ENCODE assay signal across 14 cellular contexts in the genomic region with DNA sequence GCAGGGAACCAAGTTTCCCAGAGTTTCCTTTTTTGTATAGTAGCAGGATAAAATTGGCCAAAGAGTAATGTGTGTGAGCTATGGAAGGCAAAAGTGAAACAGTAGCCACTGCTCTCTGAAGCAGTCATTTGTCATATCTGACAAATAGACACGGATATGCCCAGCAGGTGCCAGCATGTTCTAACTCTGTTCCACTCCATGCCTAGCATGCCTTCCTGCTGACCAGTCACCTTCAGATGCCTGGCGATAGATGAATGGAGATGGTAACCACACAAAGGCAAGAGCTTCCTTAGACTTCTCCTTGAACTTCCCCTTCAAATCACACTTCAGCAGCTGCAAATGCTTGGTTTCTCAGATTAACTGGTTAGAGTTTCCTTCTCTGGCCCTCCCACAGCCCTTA.
A peak's percentile ranks its signal among the peaks of the same experiment; 100 is the strongest.
DNase-seq lines count a peak whose midpoint lies in the region; ATAC-seq, FAIRE-seq and TF ChIP-seq lines count a peak whose summit lies in the region.
"Had no signal": no experiment of that assay in that cellular context is flagged by ENCODE, and none has a peak within 500 bp of the region (broad histone marks: within the 10 kb centered on the region; RNA-seq: fewer than 3 reads in every experiment).

No MANE protein-coding gene starts in this region.

- no peak for TF ChIP-seq CTCF in RWPE1 (conservative IDR thresholded peaks at IDR 0.05; ENCODE audit: low read depth)

- no peaks in the 10 kb centered on the region for H3K9me3 Mint-ChIP-seq in activated naive CD4-positive, alpha-beta T cell treated with anti-CD3 and anti-CD28 coated beads, Interleukin-2, amount 50 U/mL, for 24 hours
- no peaks in the 10 kb centered on the region for H3K9me3 Mint-ChIP-seq in activated naive CD4-positive, alpha-beta T cell treated with anti-CD3 and anti-CD28 coated beads, Interleukin-2, amount 10 ng/mL, durations not matched to agents 7 days and 5 days

- H3K27me3 Mint-ChIP-seq in activated naive CD4-positive, alpha-beta T cell treated with anti-CD3 and anti-CD28 coated beads, Interleukin-2, amount 50 U/mL, for 24 hours, result no peaks in the 10 kb centered on the region
- H3K27me3 Mint-ChIP-seq in activated naive CD4-positive, alpha-beta T cell treated with anti-CD3 and anti-CD28 coated beads, Interleukin-2, amount 10 ng/mL, durations not matched to agents 7 days and 5 days, result no peaks in the 10 kb centered on the region

- peak; percentile 95 for ATAC-seq in esophagus mucosa
- ATAC-seq in HG03039 (IDR thresholded peaks at IDR 0.05; ENCODE audit: unreplicated experiment), result no peak
- no peak for ATAC-seq in SK-N-SH treated with all-trans-retinoic acid at 6 μM for 48 hours

- H3K36me3 Mint-ChIP-seq in activated naive CD4-positive, alpha-beta T cell treated with anti-CD3 and anti-CD28 coated beads, Interleukin-2, amount 50 U/mL, for 24 hours, result no peaks in the 10 kb centered on the region
- no peaks in the 10 kb centered on the region for H3K36me3 Mint-ChIP-seq in activated naive CD4-positive, alpha-beta T cell treated with anti-CD3 and anti-CD28 coated beads, Interleukin-2, amount 10 ng/mL, durations not matched to agents 7 days and 5 days

- no peak for DNase-seq in activated naive CD4-positive, alpha-beta T cell treated with anti-CD3 and anti-CD28 coated beads, Interleukin-2, amount 10 ng/mL, durations not matched to agents 7 days and 5 days
- DNase-seq in RWPE1 (ENCODE audit: low spot score) (peak; percentile 75), urothelium cell line (ENCODE audit: low spot score) (peak; percentile 41)
- DNase-seq in stimulated activated CD4-positive, alpha-beta T cell treated with anti-CD3 and anti-CD28 coated beads, Interleukin-15, amount 100 ng/mL, for 24 hours, result no peak
- DNase-seq: esophagus squamous epithelium, H9, NCI-H1930, NCI-H69, occipital lobe had no signal

- CTCF ChIA-PET in activated naive CD4-positive, alpha-beta T cell treated with anti-CD3 and anti-CD28 coated beads, Interleukin-2, amount 10 ng/mL, durations not matched to agents 7 days and 5 days (lab: Charles Lee), result interaction anchor here (1.4 kb wide), 1 partner anchor 10 kb away, joined by 4 read pairs; no protein-coding TSS in a partner anchor
- CTCF ChIA-PET in RWPE1 (lab: Yijun Ruan, JAX), result interaction anchor here (0.5 to 0.6 kb wide), 2 partner anchors 9 to 59 kb away, joined by 3 read pairs; no protein-coding TSS in a partner anchor

- POLR2A ChIA-PET in RWPE1 (lab: Yijun Ruan, JAX; ENCODE audit: low non-redundant PET), result no interaction called here

- FAIRE-seq in urothelium cell line (lab: Jason Lieb, UNC), result peak; percentile 23

- peak overlapping the region; percentile 72 for H3K27ac Mint-ChIP-seq in activated naive CD4-positive, alpha-beta T cell treated with anti-CD3 and anti-CD28 coated beads, Interleukin-2, amount 50 U/mL, for 24 hours
- no peak overlapping the region for H3K27ac Mint-ChIP-seq in activated naive CD4-positive, alpha-beta T cell treated with anti-CD3 and anti-CD28 coated beads, Interleukin-2, amount 10 ng/mL, durations not matched to agents 7 days and 5 days
- H3K27ac Mint-ChIP-seq: H9 had no signal

- H3K27ac ChIP-seq in RWPE1, result no peak overlapping the region; the same call in 1 of the 2 replicates
- H3K27ac ChIP-seq: esophagus squamous epithelium, skin epidermis had no signal

- H3K4me1 Mint-ChIP-seq in activated naive CD4-positive, alpha-beta T cell treated with anti-CD3 and anti-CD28 coated beads, Interleukin-2, amount 50 U/mL, for 24 hours, result peaks cover 4% of the 10 kb centered on the region
- peaks cover 17% of the 10 kb centered on the region for H3K4me1 Mint-ChIP-seq in activated naive CD4-positive, alpha-beta T cell treated with anti-CD3 and anti-CD28 coated beads, Interleukin-2, amount 10 ng/mL, durations not matched to agents 7 days and 5 days

- no peak overlapping the region for H3K4me3 Mint-ChIP-seq in activated naive CD4-positive, alpha-beta T cell treated with anti-CD3 and anti-CD28 coated beads, Interleukin-2, amount 50 U/mL, for 24 hours
- H3K4me3 Mint-ChIP-seq in activated naive CD4-positive, alpha-beta T cell treated with anti-CD3 and anti-CD28 coated beads, Interleukin-2, amount 10 ng/mL, durations not matched to agents 7 days and 5 days, result no peak overlapping the region
- H3K4me3 Mint-ChIP-seq: H9 had no signal

TF ChIP-seq in SK-N-SH treated with all-trans-retinoic acid at 6 μM for 48 hours, 23 proteins besides CTCF, POLR2A, EP300 and RAD21:
- no peak for TF ChIP-seq ISL1 (CRISPR knock-in tag; IDR thresholded peaks at IDR 0.05)
- no peak for TF ChIP-seq TOX (CRISPR knock-in tag; IDR thresholded peaks at IDR 0.05; ENCODE audit: borderline replicate concordance)
- TF ChIP-seq ARNTL (CRISPR knock-in tag; IDR thresholded peaks at IDR 0.05; ENCODE audit: borderline replicate concordance, low read depth), result no peak
- no peak for TF ChIP-seq ZNF70 (CRISPR knock-in tag; IDR thresholded peaks at IDR 0.05)
- TF ChIP-seq, protein P1, sequence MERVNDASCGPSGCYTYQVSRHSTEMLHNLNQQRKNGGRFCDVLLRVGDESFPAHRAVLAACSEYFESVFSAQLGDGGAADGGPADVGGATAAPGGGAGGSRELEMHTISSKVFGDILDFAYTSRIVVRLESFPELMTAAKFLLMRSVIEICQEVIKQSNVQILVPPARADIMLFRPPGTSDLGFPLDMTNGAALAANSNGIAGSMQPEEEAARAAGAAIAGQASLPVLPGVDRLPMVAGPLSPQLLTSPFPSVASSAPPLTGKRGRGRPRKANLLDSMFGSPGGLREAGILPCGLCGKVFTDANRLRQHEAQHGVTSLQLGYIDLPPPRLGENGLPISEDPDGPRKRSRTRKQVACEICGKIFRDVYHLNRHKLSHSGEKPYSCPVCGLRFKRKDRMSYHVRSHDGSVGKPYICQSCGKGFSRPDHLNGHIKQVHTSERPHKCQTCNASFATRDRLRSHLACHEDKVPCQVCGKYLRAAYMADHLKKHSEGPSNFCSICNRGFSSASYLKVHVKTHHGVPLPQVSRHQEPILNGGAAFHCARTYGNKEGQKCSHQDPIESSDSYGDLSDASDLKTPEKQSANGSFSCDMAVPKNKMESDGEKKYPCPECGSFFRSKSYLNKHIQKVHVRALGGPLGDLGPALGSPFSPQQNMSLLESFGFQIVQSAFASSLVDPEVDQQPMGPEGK (CRISPR knock-in tag; IDR thresholded peaks at IDR 0.05; ENCODE audit: borderline replicate concordance), result no peak

Comparison
In these comparisons a context has a peak if more than half of its experiments do, and no peak if none do; other contexts are left out.
1. DNase-seq: peak in RWPE1 (single experiment) and urothelium cell line (single experiment); none in activated naive CD4-positive, alpha-beta T cell treated with anti-CD3 and anti-CD28 coated beads, Interleukin-2, amount 10 ng/mL, durations not matched to agents 7 days and 5 days (single experiment) and stimulated activated CD4-positive, alpha-beta T cell treated with anti-CD3 and anti-CD28 coated beads, Interleukin-15, amount 100 ng/mL, for 24 hours (single experiment).